1 cellular context compared by ENCODE assay signal in the genomic region with DNA sequence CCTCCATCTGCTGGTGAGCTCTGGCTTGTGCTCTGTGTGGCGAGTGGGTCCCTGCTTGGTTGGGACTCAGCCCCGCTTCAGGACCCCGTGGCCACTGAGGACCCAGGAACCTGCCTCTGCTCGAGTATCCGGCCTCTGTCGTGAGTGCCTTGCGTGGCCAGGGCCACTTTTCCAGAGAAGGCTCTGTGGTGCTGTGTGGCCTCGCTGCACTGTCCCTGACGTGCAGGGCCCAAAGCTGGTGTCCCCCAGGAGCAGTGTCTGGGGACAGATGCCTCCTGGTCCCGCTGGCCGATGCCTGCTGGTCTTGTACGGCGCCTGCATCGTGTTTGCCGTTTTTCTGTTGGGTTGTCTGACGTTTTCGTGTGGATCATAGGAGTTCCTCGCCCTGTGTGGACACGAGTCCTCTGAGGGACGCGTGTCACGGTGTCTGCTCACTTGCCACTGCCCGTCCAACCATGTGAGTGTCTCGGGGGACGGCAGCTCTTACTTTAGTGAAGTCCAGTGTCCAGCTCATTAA.
TF ChIP-seq lines count a peak whose summit lies in the region.

No MANE protein-coding gene starts in this region.

TF ChIP-seq in IMR-90, 13 proteins besides CTCF, POLR2A, EP300 and RAD21:
- no peak for TF ChIP-seq MAZ (IDR thresholded peaks at IDR 0.05; ENCODE audit: borderline replicate concordance, low read depth, low read length)
- TF ChIP-seq MXI1 (IDR thresholded peaks at IDR 0.05; ENCODE audit: borderline replicate concordance, low read depth, low read length): 0 out of 2 replicates have a peak, but pooled peaks have one; percentile 1
- no peak for TF ChIP-seq RFX5 (IDR thresholded peaks at IDR 0.05; ENCODE audit: low read depth, low read length)
- TF ChIP-seq, protein P1, sequence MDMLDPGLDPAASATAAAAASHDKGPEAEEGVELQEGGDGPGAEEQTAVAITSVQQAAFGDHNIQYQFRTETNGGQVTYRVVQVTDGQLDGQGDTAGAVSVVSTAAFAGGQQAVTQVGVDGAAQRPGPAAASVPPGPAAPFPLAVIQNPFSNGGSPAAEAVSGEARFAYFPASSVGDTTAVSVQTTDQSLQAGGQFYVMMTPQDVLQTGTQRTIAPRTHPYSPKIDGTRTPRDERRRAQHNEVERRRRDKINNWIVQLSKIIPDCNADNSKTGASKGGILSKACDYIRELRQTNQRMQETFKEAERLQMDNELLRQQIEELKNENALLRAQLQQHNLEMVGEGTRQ (IDR thresholded peaks at IDR 0.05; ENCODE audit: low read depth, low read length): no peak
- no peak for TF ChIP-seq FOS (IDR thresholded peaks at IDR 0.05; ENCODE audit: low read depth, low read length)
- no peak for TF ChIP-seq MAFK (IDR thresholded peaks at IDR 0.05; ENCODE audit: low read depth, low read length)
